ENCODE assay signal across 10 cellular contexts in the genomic region with DNA sequence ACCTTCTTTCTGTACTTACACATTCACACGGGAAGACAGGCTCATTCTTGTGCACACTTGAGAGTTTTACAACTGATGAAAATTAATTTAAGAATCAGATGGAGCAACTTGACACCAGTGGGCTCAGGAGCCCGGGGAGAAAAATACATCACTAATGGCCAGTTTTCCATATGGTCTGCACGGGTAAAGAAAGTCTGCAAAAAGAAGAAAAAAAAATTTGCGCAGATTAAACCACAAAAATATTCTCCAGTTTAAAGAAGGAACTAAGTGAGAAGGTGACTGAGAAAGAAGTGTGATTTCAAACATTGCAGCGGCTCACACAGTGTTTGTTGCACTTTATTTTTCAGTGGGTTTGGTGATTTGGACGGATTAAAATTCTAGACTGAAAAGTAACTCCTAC. TPM values are rescaled to one million over a fixed set of nuclear protein-coding genes. Genes with fewer than 3 reads are reported as not detected.
DNase-seq lines count a peak whose midpoint lies in the region; ATAC-seq and TF ChIP-seq lines count a peak whose summit lies in the region.
"Had no signal": no experiment of that assay in that cellular context is flagged by ENCODE, and none has a peak within 500 bp of the region (broad histone marks: within the 10 kb centered on the region; RNA-seq: fewer than 3 reads in every experiment).

Gene TULP4, plus strand, starts transcription at position 301 of the 400 bp plus-strand sequence. CDS start 1,552 bp downstream, outside the sequence.

- CTCF ChIA-PET in CD8-positive, alpha-beta T cell (lab: Charles Lee), result interaction anchor here (1.8 kb wide), 1 partner anchor 91 kb away, joined by 6 read pairs; no protein-coding TSS in a partner anchor

- H3K9me3 ChIP-seq in CD8-positive, alpha-beta T cell (ENCODE audit: low read length), result no peaks in the 10 kb centered on the region
- H3K9me3 ChIP-seq in T-helper 17 cell (ENCODE audit: control insufficient read depth, low read length, poor library complexity, severe bottlenecking), result no peaks in the 10 kb centered on the region
- no peaks in the 10 kb centered on the region for H3K9me3 ChIP-seq in osteoblast (ENCODE audit: low read depth, low read length)

- ATAC-seq in CD8-positive, alpha-beta T cell, result no peak
- ATAC-seq in T-helper 17 cell (no peak), SK-N-SH treated with all-trans-retinoic acid at 6 μM for 48 hours (no peak), HG02798 (IDR thresholded peaks at IDR 0.05; ENCODE audit: poor library complexity, unreplicated experiment) (no peak), GM19035 (IDR thresholded peaks at IDR 0.05; ENCODE audit: unreplicated experiment) (no peak)

- no peak for TF ChIP-seq CTCF in CD8-positive, alpha-beta T cell (IDR thresholded peaks at IDR 0.05)
- TF ChIP-seq CTCF in osteoblast (IDR thresholded peaks at IDR 0.05; ENCODE audit: extremely low read depth, low read depth, low read length), result no peak

- H3K4me3 Mint-ChIP-seq in CD8-positive, alpha-beta T cell, result no peak within 1 kb of the TSS
- no peak within 1 kb of the TSS for H3K4me3 Mint-ChIP-seq in T-helper 17 cell

- peaks cover 5% of the 10 kb centered on the region for H3K9me3 Mint-ChIP-seq in CD8-positive, alpha-beta T cell

- peaks cover 13% of the 10 kb centered on the region for H3K79me2 ChIP-seq in osteoblast (ENCODE audit: insufficient read depth, low read length)

- POLR2A ChIA-PET in CD8-positive, alpha-beta T cell (lab: Charles Lee), result no interaction called here

- intact Hi-C loops in CD8-positive, alpha-beta T cell (cut with DNase I, micrococcal nuclease), result loop anchor here in 1 of 2 experiments (5.0 kb wide), 1 partner anchor 55 kb away; no protein-coding TSS in a partner anchor

- H3K36me3 ChIP-seq in CD8-positive, alpha-beta T cell (ENCODE audit: insufficient read depth, low read length), result no peaks in the 10 kb centered on the region
- H3K36me3 ChIP-seq in osteoblast (ENCODE audit: insufficient read depth, low read length), result peaks cover 3% of the 10 kb centered on the region

- H3K4me2 ChIP-seq in osteoblast (ENCODE audit: insufficient read depth, low read length), result no peak within 1 kb of the TSS

- no peaks in the 10 kb centered on the region for H3K4me1 ChIP-seq in CD8-positive, alpha-beta T cell (ENCODE audit: insufficient read depth, low read length)
- H3K4me1 ChIP-seq in osteoblast (ENCODE audit: insufficient read depth, low read length), result no peaks in the 10 kb centered on the region

- H2AFZ ChIP-seq in osteoblast (ENCODE audit: low read length), result no peak within 1 kb of the TSS

- peaks cover 5% of the 10 kb centered on the region for H3K4me1 Mint-ChIP-seq in CD8-positive, alpha-beta T cell (ENCODE audit: low read depth)
- peaks cover 3% of the 10 kb centered on the region for H3K4me1 Mint-ChIP-seq in T-helper 17 cell

- no peaks in the 10 kb centered on the region for H3K27me3 ChIP-seq in CD8-positive, alpha-beta T cell (ENCODE audit: insufficient read depth, low read length)
- H3K27me3 ChIP-seq in osteoblast (ENCODE audit: insufficient read depth, low read length), result no peaks in the 10 kb centered on the region

- no peaks in the 10 kb centered on the region for H3K27me3 Mint-ChIP-seq in CD8-positive, alpha-beta T cell (ENCODE audit: low read depth)
- H3K27me3 Mint-ChIP-seq in T-helper 17 cell, result no peaks in the 10 kb centered on the region

- peaks cover 55% of the 10 kb centered on the region for H3K36me3 Mint-ChIP-seq in CD8-positive, alpha-beta T cell
- H3K36me3 Mint-ChIP-seq in T-helper 17 cell (ENCODE audit: low read depth), result peaks cover 6% of the 10 kb centered on the region

- H4K20me1 ChIP-seq in osteoblast (ENCODE audit: insufficient read depth, low read length), result peaks cover 10% of the 10 kb centered on the region

- no peak within 1 kb of the TSS for H3K4me3 ChIP-seq in CD8-positive, alpha-beta T cell (ENCODE audit: low read depth, low read length)
- no peak within 1 kb of the TSS for H3K4me3 ChIP-seq in osteoblast (ENCODE audit: insufficient read depth, low read length)

- no peak within 1 kb of the TSS for H3K27ac ChIP-seq in CD8-positive, alpha-beta T cell (ENCODE audit: low read depth, low read length)
- H3K27ac ChIP-seq in osteoblast (ENCODE audit: low read depth, low read length), result no peak within 1 kb of the TSS

- DNase-seq in CD8-positive, alpha-beta T cell, result no peak
- DNase-seq in T-helper 17 cell (no peak), glomerular endothelial cell (ENCODE audit: extremely low read depth, low read depth, low spot score) (no peak), osteoblast (ENCODE audit: insufficient read length, low spot score, missing footprints) (no peak)
- DNase-seq in stimulated activated naive CD4-positive, alpha-beta T cell treated with Interleukin-2 at 50 U/mL for 16 hours (lab: John Stamatoyannopoulos, UW), result no peak
- DNase-seq: EL, KBM-7 had no signal

- H3K27ac Mint-ChIP-seq in CD8-positive, alpha-beta T cell, result no peak within 1 kb of the TSS
- H3K27ac Mint-ChIP-seq in T-helper 17 cell, result no peak within 1 kb of the TSS

TF ChIP-seq in SK-N-SH treated with all-trans-retinoic acid at 6 μM for 48 hours, 23 proteins besides CTCF, POLR2A, EP300 and RAD21 (continues in another document):
- TF ChIP-seq ZNF70 (CRISPR knock-in tag; IDR thresholded peaks at IDR 0.05) (no peak), ZNF565 (CRISPR knock-in tag; conservative IDR thresholded peaks at IDR 0.05; ENCODE audit: low read depth) (no peak), TOX (CRISPR knock-in tag; IDR thresholded peaks at IDR 0.05; ENCODE audit: borderline replicate concordance) (no peak), PPARA (CRISPR knock-in tag; IDR thresholded peaks at IDR 0.05; ENCODE audit: borderline replicate concordance) (no peak), ZC3H10 (CRISPR knock-in tag; IDR thresholded peaks at IDR 0.05) (no peak), ZFP30 (CRISPR knock-in tag; IDR thresholded peaks at IDR 0.05) (no peak), OSR1 (CRISPR knock-in tag; IDR thresholded peaks at IDR 0.05) (no peak), ZFP3 (CRISPR knock-in tag; IDR thresholded peaks at IDR 0.05) (no peak), BACH2 (CRISPR knock-in tag; IDR thresholded peaks at IDR 0.05; ENCODE audit: borderline replicate concordance) (no peak), ZNF8 (CRISPR knock-in tag; IDR thresholded peaks at IDR 0.05) (no peak), POU6F1 (CRISPR knock-in tag; IDR thresholded peaks at IDR 0.05; ENCODE audit: borderline replicate concordance, low read depth) (no peak), RARB (CRISPR knock-in tag; IDR thresholded peaks at IDR 0.05) (no peak), ESRRG (CRISPR knock-in tag; IDR thresholded peaks at IDR 0.05) (no peak), SNAI2 (CRISPR knock-in tag; IDR thresholded peaks at IDR 0.05) (no peak)
- TF ChIP-seq, protein P1, sequence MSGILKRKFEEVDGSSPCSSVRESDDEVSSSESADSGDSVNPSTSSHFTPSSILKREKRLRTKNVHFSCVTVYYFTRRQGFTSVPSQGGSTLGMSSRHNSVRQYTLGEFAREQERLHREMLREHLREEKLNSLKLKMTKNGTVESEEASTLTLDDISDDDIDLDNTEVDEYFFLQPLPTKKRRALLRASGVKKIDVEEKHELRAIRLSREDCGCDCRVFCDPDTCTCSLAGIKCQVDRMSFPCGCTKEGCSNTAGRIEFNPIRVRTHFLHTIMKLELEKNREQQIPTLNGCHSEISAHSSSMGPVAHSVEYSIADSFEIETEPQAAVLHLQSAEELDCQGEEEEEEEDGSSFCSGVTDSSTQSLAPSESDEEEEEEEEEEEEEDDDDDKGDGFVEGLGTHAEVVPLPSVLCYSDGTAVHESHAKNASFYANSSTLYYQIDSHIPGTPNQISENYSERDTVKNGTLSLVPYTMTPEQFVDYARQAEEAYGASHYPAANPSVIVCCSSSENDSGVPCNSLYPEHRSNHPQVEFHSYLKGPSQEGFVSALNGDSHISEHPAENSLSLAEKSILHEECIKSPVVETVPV (CRISPR knock-in tag; IDR thresholded peaks at IDR 0.05), result no peak
- TF ChIP-seq, protein P2, sequence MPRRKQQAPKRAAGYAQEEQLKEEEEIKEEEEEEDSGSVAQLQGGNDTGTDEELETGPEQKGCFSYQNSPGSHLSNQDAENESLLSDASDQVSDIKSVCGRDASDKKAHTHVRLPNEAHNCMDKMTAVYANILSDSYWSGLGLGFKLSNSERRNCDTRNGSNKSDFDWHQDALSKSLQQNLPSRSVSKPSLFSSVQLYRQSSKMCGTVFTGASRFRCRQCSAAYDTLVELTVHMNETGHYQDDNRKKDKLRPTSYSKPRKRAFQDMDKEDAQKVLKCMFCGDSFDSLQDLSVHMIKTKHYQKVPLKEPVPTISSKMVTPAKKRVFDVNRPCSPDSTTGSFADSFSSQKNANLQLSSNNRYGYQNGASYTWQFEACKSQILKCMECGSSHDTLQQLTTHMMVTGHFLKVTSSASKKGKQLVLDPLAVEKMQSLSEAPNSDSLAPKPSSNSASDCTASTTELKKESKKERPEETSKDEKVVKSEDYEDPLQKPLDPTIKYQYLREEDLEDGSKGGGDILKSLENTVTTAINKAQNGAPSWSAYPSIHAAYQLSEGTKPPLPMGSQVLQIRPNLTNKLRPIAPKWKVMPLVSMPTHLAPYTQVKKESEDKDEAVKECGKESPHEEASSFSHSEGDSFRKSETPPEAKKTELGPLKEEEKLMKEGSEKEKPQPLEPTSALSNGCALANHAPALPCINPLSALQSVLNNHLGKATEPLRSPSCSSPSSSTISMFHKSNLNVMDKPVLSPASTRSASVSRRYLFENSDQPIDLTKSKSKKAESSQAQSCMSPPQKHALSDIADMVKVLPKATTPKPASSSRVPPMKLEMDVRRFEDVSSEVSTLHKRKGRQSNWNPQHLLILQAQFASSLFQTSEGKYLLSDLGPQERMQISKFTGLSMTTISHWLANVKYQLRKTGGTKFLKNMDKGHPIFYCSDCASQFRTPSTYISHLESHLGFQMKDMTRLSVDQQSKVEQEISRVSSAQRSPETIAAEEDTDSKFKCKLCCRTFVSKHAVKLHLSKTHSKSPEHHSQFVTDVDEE (CRISPR knock-in tag; IDR thresholded peaks at IDR 0.05), result no peak

RNA-seq across cellular contexts. Expression of gene TULP4, which starts in this region (rescaled TPM):
- total RNA-seq in CD8-positive, alpha-beta T cell, result 10 to 100 TPM; 73.6 to 78.9 TPM
- 10 to 100 TPM; 61.9 to 72.0 TPM for total RNA-seq in T-helper 17 cell
- total RNA-seq in glomerular endothelial cell, result 40.7 and 55.1 TPM in 2 replicates
- total RNA-seq in osteoblast, result 172 and 210 TPM in 2 replicates
